Comparison of ENCODE assay signal across 1 cellular context in genomic region chr20:18164356-18164755, GRCh38.
TF ChIP-seq lines count a peak whose summit lies in the region.

No MANE protein-coding gene starts in this region.

TF ChIP-seq in IMR-90, 13 proteins besides CTCF, POLR2A, EP300 and RAD21 (continued from another document):
- no peak for TF ChIP-seq RFX5 (IDR thresholded peaks at IDR 0.05; ENCODE audit: low read depth, low read length)
- TF ChIP-seq MXI1 (IDR thresholded peaks at IDR 0.05; ENCODE audit: borderline replicate concordance, low read depth, low read length), result no peak
- TF ChIP-seq MAZ (IDR thresholded peaks at IDR 0.05; ENCODE audit: borderline replicate concordance, low read depth, low read length), result no peak
- TF ChIP-seq RCOR1 (IDR thresholded peaks at IDR 0.05; ENCODE audit: insufficient replicate concordance, low read length), result no peak
TF ChIP-seq in IMR-90: peak in this region for 0.
